In the genomic region with DNA sequence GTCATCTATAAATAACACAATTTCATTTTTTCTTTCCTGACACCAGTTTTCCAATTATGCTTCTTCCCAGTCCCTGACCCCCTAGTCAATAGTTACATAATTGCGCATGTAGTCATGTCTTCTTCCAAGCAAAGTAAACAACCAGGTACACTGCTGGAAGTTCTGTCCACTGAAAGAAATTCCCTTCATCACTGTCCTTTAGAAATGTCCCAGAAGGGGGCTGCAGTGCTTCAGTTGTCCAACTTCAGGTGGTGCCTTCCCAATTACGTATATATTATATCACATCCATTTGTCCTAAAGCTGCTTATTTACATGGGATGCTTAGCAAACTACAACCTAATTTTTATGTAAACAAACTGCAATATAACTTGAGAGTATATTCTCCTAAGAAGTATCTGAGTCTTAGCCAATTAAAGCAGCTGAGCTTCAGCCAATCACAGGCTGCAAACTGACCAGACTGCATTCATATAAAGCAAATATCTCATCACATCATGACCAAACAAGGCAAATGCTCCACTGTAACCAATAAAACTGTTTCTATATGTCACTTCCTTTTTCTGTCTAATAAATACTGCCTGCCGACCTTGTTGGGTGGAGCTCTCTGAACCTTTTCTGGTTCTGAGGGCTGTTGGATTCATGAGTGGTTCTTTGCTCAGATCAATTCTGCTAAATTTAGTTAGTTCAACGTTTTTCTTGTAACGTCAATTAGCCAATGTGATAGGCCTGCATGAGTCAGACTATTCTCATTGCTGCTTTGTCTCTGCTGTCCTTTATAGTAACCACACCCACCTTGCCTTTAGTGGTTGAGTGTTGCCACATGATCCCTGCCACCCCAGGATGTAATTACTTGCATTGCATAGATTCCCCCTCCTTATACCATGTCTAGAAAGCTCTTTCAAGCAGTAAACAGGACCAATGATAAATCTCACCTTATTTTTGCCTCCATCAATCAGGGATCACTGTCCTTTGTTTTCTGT, we compare ENCODE assay signal across 22 cellular contexts.
DNase-seq lines count a peak whose midpoint lies in the region; ATAC-seq, FAIRE-seq and TF ChIP-seq lines count a peak whose summit lies in the region.
"Had no signal": no experiment of that assay in that cellular context is flagged by ENCODE, and none has a peak within 500 bp of the region (broad histone marks: within the 10 kb centered on the region; RNA-seq: fewer than 3 reads in every experiment).

No MANE protein-coding gene starts in this region.

- SMC1A ChIA-PET in GM12878 (lab: Charles Lee; ENCODE audit: uncharacterized antibody, unreplicated experiment): interaction anchor here (0.6 kb wide), 1 partner anchor 142 kb away, joined by 3 read pairs; no protein-coding TSS in a partner anchor

- H3K4me1 ChIP-seq in GM12878 (ENCODE audit: control insufficient read depth, insufficient read depth, low read length): no peaks in the 10 kb centered on the region
- H3K4me1 ChIP-seq in upper lobe of right lung: no peaks in the 10 kb centered on the region
- H3K4me1 ChIP-seq: heart left ventricle had no signal

- DNase-seq in DMS53 (lab: John Stamatoyannopoulos, UW) (peak; percentile 36), DMS53 treated with DMSO at 0.1 percent for 48 hours (lab: John Stamatoyannopoulos, UW; ENCODE audit: unreplicated experiment) (no peak), NOMO-1 (lab: John Stamatoyannopoulos, UW; ENCODE audit: unreplicated experiment in 2 of 2) (peak; percentile 71 to 76), GM12878 (ENCODE audit: low read depth, low spot score) (no peak), upper lobe of right lung (no peak), T-helper 1 cell (no peak), GM13976 (ENCODE audit: low spot score) (no peak)
- no peak for DNase-seq in activated effector memory CD4-positive, alpha-beta T cell treated with anti-CD3 and anti-CD28 coated beads, Interleukin-2, amount 50 U/mL, for 16 hours
- DNase-seq: activated CD4-positive, alpha-beta memory T cell treated with anti-CD3 and anti-CD28 coated beads, Interleukin-2, amount 10 ng/mL, durations not matched to agents 7 days and 5 days; activated naive CD8-positive, alpha-beta T cell treated with anti-CD3 and anti-CD28 coated beads, Interleukin-2, amount 10 ng/mL, durations not matched to agents 7 days and 5 days; activated T-cell treated with anti-CD3 and anti-CD28 coated beads, Interleukin-2, amount 50 U/mL, for 48 hours; C1 segment of cervical spinal cord; DMS79 treated with DMSO at 0.1 percent for 48 hours; dorsolateral prefrontal cortex; heart left ventricle; immature natural killer cell; NCI-H187 treated with DMSO at 0.1 percent for 48 hours; NCI-H446 treated with DMSO at 0.1 percent for 48 hours; nephron progenitor cell; thyroid gland had no signal

- no peak overlapping the region for H3K9ac ChIP-seq in GM12878 (ENCODE audit: control insufficient read depth, insufficient read depth, low read length)

- H3K27me3 ChIP-seq in GM12878 (replicated peaks in 1 of 2; ENCODE audit: control insufficient read depth in 2 of 2, insufficient read depth in 2 of 2, low read length in 1 of 2) (no peaks in the 10 kb centered on the region), upper lobe of right lung (no peaks in the 10 kb centered on the region)
- H3K27me3 ChIP-seq: dorsolateral prefrontal cortex, heart left ventricle, thyroid gland had no signal

- H3K36me3 ChIP-seq in GM12878 (ENCODE audit: control insufficient read depth in 2 of 2, insufficient read depth in 2 of 2, low read length in 1 of 2) (no peaks in the 10 kb centered on the region), upper lobe of right lung (no peaks in the 10 kb centered on the region)
- H3K36me3 ChIP-seq: heart left ventricle, thyroid gland had no signal

- H3K4me3 ChIP-seq in GM12878: no peak overlapping the region
- no peak overlapping the region for H3K4me3 ChIP-seq in upper lobe of right lung
- H3K4me3 ChIP-seq: dorsolateral prefrontal cortex, heart left ventricle, thyroid gland had no signal

- H4K20me1 ChIP-seq in GM12878 (ENCODE audit: control insufficient read depth, insufficient read depth): no peaks in the 10 kb centered on the region

- CTCF ChIA-PET in GM12878 (lab: Yijun Ruan, JAX): interaction anchor here (2.4 kb wide), 1 partner anchor 11 kb away, joined by 9 read pairs; no protein-coding TSS in a partner anchor

- TF ChIP-seq CTCF in GM12878 (IDR thresholded peaks at IDR 0.05 in 2 of 3, conservative IDR thresholded peaks at IDR 0.05 in 1 of 3; ENCODE audit: control insufficient read depth in 2 of 3, extremely low read depth in 1 of 3, insufficient read depth in 1 of 3, low read depth in 3 of 3, low read length in 3 of 3): no peak
- no peak for TF ChIP-seq CTCF in upper lobe of right lung (IDR thresholded peaks at IDR 0.05)
- TF ChIP-seq CTCF in GM13976 (IDR thresholded peaks at IDR 0.05; ENCODE audit: borderline replicate concordance, control extremely low read depth, extremely low read depth, insufficient read depth, missing control alignments): no peak

- POLR2A ChIA-PET in GM12878 (lab: Charles Lee): no interaction called here

- H2AFZ ChIP-seq in GM12878 (ENCODE audit: control insufficient read depth, low read depth, low read length): no peak overlapping the region

- intact Hi-C loops in GM12878 (cut with micrococcal nuclease; ENCODE audit: unreplicated experiment) (no loop called here), upper lobe of right lung (cut with DNase I) (no loop called here)

- TF ChIP-seq EP300 in GM12878 (IDR thresholded peaks at IDR 0.05; ENCODE audit: borderline replicate concordance in 1 of 2, control insufficient read depth in 1 of 2, low read depth in 2 of 2, low read length in 2 of 2): no peak

- FAIRE-seq in GM12878 (lab: Jason Lieb, UNC): no peak
- FAIRE-seq: HTR-8/SVneo had no signal

- no peak overlapping the region for H3K4me2 ChIP-seq in GM12878 (ENCODE audit: control insufficient read depth, insufficient read depth)

- H3K79me2 ChIP-seq in GM12878 (ENCODE audit: control insufficient read depth, insufficient read depth, low read length): no peaks in the 10 kb centered on the region

- no TSS peak for BruUV-seq in GM12878 (replicated peaks; lab: Mats Ljungman, UMichigan)

- RAD21 ChIA-PET in GM12878 (lab: Charles Lee; ENCODE audit: unreplicated experiment): no interaction called here

- no peak for TF ChIP-seq RAD21 in GM12878 (IDR thresholded peaks at IDR 0.05; ENCODE audit: insufficient read depth, low read depth, low read length)

- in situ Hi-C loops in GM12878 (cut with MboI): no loop called here
- in situ Hi-C loops in GM13976 (cut with MboI; ENCODE audit: low sequenced_read_pairs, unreplicated experiment): no loop called here

- 29% methylated on average over 5 of the region's 5 CpGs for WGBS in GM12878 (ENCODE audit: insufficient coverage, insufficient replicate concordance, low lambda C conversion rate, missing lambda C conversion rate)

- ATAC-seq in GM12878: peak; percentile 52
- peak; percentile 59 for ATAC-seq in upper lobe of right lung
- ATAC-seq: heart left ventricle; stimulated activated effector memory CD8-positive, alpha-beta T cell treated with anti-CD3 and anti-CD28 coated beads, Interleukin-12 subunit alpha, Interleukin-12 subunit beta, amount 100 ng/mL, for 72 hours had no signal

- H3K9me3 ChIP-seq in GM12878 (replicated peaks; ENCODE audit: control insufficient read depth, insufficient read depth, low read length): no peaks in the 10 kb centered on the region
- H3K9me3 ChIP-seq in upper lobe of right lung: no peaks in the 10 kb centered on the region
- H3K9me3 ChIP-seq: heart left ventricle, thyroid gland had no signal

- no peak for TF ChIP-seq POLR2A in GM12878 (IDR thresholded peaks at IDR 0.05; ENCODE audit: low read depth, low read length)

- H3K27ac ChIP-seq in GM12878 (ENCODE audit: control insufficient read depth, insufficient read depth): no peak overlapping the region
- H3K27ac ChIP-seq in upper lobe of right lung: no peak overlapping the region
- H3K27ac ChIP-seq: dorsolateral prefrontal cortex, heart left ventricle, thyroid gland had no signal

TF ChIP-seq in GM12878, 131 proteins besides CTCF, POLR2A, EP300 and RAD21:
- TF ChIP-seq NBN (IDR thresholded peaks at IDR 0.05) (no peak), SUPT20H (IDR thresholded peaks at IDR 0.05; ENCODE audit: borderline replicate concordance, control insufficient read depth, low read depth, low read length) (no peak), SPI1 (IDR thresholded peaks at IDR 0.05; ENCODE audit: borderline replicate concordance, insufficient read depth, low read depth, low read length) (0 out of 2 replicates have a peak, but pooled peaks have one; percentile 17), RFX5 (IDR thresholded peaks at IDR 0.05; ENCODE audit: low read depth, low read length) (no peak)

Comparison
In these comparisons a context has a peak if more than half of its experiments do, and no peak if none do; other contexts are left out.
1. DNase-seq: peak in DMS53 (single experiment) and NOMO-1 (2 of 2); none in DMS53 treated with DMSO at 0.1 percent for 48 hours (single experiment), GM12878 (single experiment), upper lobe of right lung (single experiment), T-helper 1 cell (0 of 5), activated effector memory CD4-positive, alpha-beta T cell treated with anti-CD3 and anti-CD28 coated beads, Interleukin-2, amount 50 U/mL, for 16 hours (single experiment) and GM13976 (single experiment).